21 cellular contexts compared by ENCODE assay signal in genomic region chr20:34201531-34201930, GRCh38. TPM values are rescaled to one million over a fixed set of nuclear protein-coding genes. Genes with fewer than 3 reads are reported as not detected.
A peak's percentile ranks its signal among the peaks of the same experiment; 100 is the strongest.
DNase-seq lines count a peak whose midpoint lies in the region; TF ChIP-seq lines count a peak whose summit lies in the region.
"Had no signal": no experiment of that assay in that cellular context is flagged by ENCODE, and none has a peak within 500 bp of the region (broad histone marks: within the 10 kb centered on the region; RNA-seq: fewer than 3 reads in every experiment).

No MANE protein-coding gene starts in this region.

- H3K4me1 ChIP-seq in A673 (ENCODE audit: insufficient read depth, low read length, poor library complexity, severe bottlenecking) (peaks cover 11% of the 10 kb centered on the region), trophoblast cell (ENCODE audit: control insufficient read depth in 1 of 2, insufficient read depth in 2 of 2, low read length in 2 of 2) (no peaks in the 10 kb centered on the region), tibial nerve (no peaks in the 10 kb centered on the region)
- H3K4me1 ChIP-seq: HAP-1 had no signal

- H3K4ac ChIP-seq in trophoblast cell (ENCODE audit: low read depth, low read length): no peak overlapping the region

- H3K9ac ChIP-seq in SK-N-MC (ENCODE audit: insufficient read length) (peak overlapping the region; percentile 51), trophoblast cell (ENCODE audit: low read length) (no peak overlapping the region)
- H3K9ac ChIP-seq: BLaER1 treated with 17β-estradiol and CSF1 and Interleukin-3, amounts not matched to agents 10 nM and 100 nM; GM23248 had no signal

- H3K27ac ChIP-seq in A673 (ENCODE audit: low read depth, low read length, poor library complexity, severe bottlenecking): peak overlapping the region; percentile 52
- H3K27ac ChIP-seq in SK-N-MC: peak overlapping the region; percentile 99
- no peak overlapping the region for H3K27ac ChIP-seq in trophoblast cell (ENCODE audit: low read depth, low read length)
- H3K27ac ChIP-seq in tibial nerve: no peak overlapping the region
- H3K27ac ChIP-seq: BLaER1 treated with 17β-estradiol and CSF1 and Interleukin-3, amounts not matched to agents 10 nM and 100 nM; GM23248 had no signal

- no peak overlapping the region for H2BK5ac ChIP-seq in trophoblast cell (ENCODE audit: low read depth, low read length, poor library complexity)

- CTCF ChIA-PET in A673 (lab: Charles Lee): no interaction called here

- no peaks in the 10 kb centered on the region for H3K79me2 ChIP-seq in trophoblast cell (ENCODE audit: control insufficient read depth, insufficient read depth, low read length, poor library complexity)

- H3K18ac ChIP-seq in trophoblast cell (ENCODE audit: low read length): no peak overlapping the region

- H4K8ac ChIP-seq in trophoblast cell (ENCODE audit: low read depth, low read length): no peak overlapping the region

- H2AFZ ChIP-seq in trophoblast cell (ENCODE audit: insufficient read depth, low read length, poor library complexity): no peak overlapping the region
- H2AFZ ChIP-seq: GM23248 had no signal

- POLR2A ChIA-PET in A673 (lab: Charles Lee; ENCODE audit: low non-redundant PET): no interaction called here

- TF ChIP-seq CTCF in A673 (conservative IDR thresholded peaks at IDR 0.05; ENCODE audit: low read depth, low read length) (no peak), tibial nerve (IDR thresholded peaks at IDR 0.05) (no peak)

- no peak overlapping the region for H3K23ac ChIP-seq in trophoblast cell (ENCODE audit: low read length)

- intact Hi-C loops in A673 (cut with micrococcal nuclease; ENCODE audit: unreplicated experiment): no loop called here

- no peaks in the 10 kb centered on the region for H3K79me1 ChIP-seq in trophoblast cell (ENCODE audit: low read length)

- H3K4me3 ChIP-seq in A673 (ENCODE audit: low read depth, low read length, poor library complexity, severe bottlenecking) (no peak overlapping the region), SK-N-MC (peak overlapping the region; percentile 72), trophoblast cell (ENCODE audit: low read depth, low read length) (no peak overlapping the region), tibial nerve (no peak overlapping the region)
- H3K4me3 ChIP-seq: BLaER1 treated with 17β-estradiol and CSF1 and Interleukin-3, amounts not matched to agents 10 nM and 100 nM; GM12878; GM23248; HAP-1 had no signal

- H3K9me3 ChIP-seq in A673 (ENCODE audit: low read depth, low read length, poor library complexity, severe bottlenecking) (no peaks in the 10 kb centered on the region), SK-N-MC (ENCODE audit: low read depth, low read length) (peaks cover 3% of the 10 kb centered on the region; the same call in 1 of the 2 replicates), trophoblast cell (ENCODE audit: insufficient read depth, low read depth, low read length) (no peaks in the 10 kb centered on the region), tibial nerve (no peaks in the 10 kb centered on the region)
- H3K9me3 ChIP-seq: HAP-1 had no signal

- H3K14ac ChIP-seq in trophoblast cell (ENCODE audit: low read length): no peak overlapping the region

- H2AK5ac ChIP-seq in trophoblast cell (ENCODE audit: low read length): no peak overlapping the region

- no peak overlapping the region for H4K91ac ChIP-seq in trophoblast cell (ENCODE audit: low read depth, low read length)

- no CpG with 5 or more reads among the region's 4 CpGs for WGBS in trophoblast cell (ENCODE audit: extremely low coverage, insufficient coverage, insufficient read length)
- WGBS in tibial nerve, 2 donors: 71 to 86% methylated on average over 4 of the region's 4 CpGs

- H3K27me3 ChIP-seq in A673 (replicated peaks; ENCODE audit: insufficient read depth, low read depth, low read length, poor library complexity) (no peaks in the 10 kb centered on the region), trophoblast cell (ENCODE audit: insufficient read depth, low read length) (no peaks in the 10 kb centered on the region), tibial nerve (no peaks in the 10 kb centered on the region)
- H3K27me3 ChIP-seq: BLaER1 treated with 17β-estradiol and CSF1 and Interleukin-3, amounts not matched to agents 10 nM and 100 nM had no signal

- no peak for TF ChIP-seq POLR2A in tibial nerve (IDR thresholded peaks at IDR 0.05)

- BruUV-seq in A673 (replicated peaks; lab: Mats Ljungman, UMichigan): no TSS peak

- no peaks in the 10 kb centered on the region for H3K36me3 ChIP-seq in A673 (ENCODE audit: insufficient read depth, low read length, poor library complexity, severe bottlenecking)
- H3K36me3 ChIP-seq in SK-N-MC (ENCODE audit: insufficient read depth, low read length): peaks cover 10% of the 10 kb centered on the region
- no peaks in the 10 kb centered on the region for H3K36me3 ChIP-seq in trophoblast cell (ENCODE audit: control insufficient read depth in 1 of 2, insufficient read depth in 2 of 2, low read length in 2 of 2)
- H3K36me3 ChIP-seq in tibial nerve: no peaks in the 10 kb centered on the region
- H3K36me3 ChIP-seq: BLaER1 treated with 17β-estradiol and CSF1 and Interleukin-3, amounts not matched to agents 10 nM and 100 nM; HAP-1 had no signal

- TF ChIP-seq EP300 in tibial nerve (IDR thresholded peaks at IDR 0.05): no peak

- H2BK120ac ChIP-seq in trophoblast cell (ENCODE audit: insufficient read depth, low read length, poor library complexity): no peak overlapping the region

- H2BK12ac ChIP-seq in trophoblast cell (ENCODE audit: low read length): no peak overlapping the region

- H4K12ac ChIP-seq in trophoblast cell (ENCODE audit: low read depth, low read length): no peak overlapping the region

- H3K4me2 ChIP-seq in trophoblast cell (ENCODE audit: low read length): peak overlapping the region; percentile 39

- no peak for DNase-seq in A673 (ENCODE audit: low spot score)
- peak; percentile 22 for DNase-seq in NCI-H69 (lab: John Stamatoyannopoulos, UW)
- DNase-seq in SK-N-MC (ENCODE audit: low read depth, low spot score): no peak
- peak; percentile 72 to 89 for DNase-seq in trophoblast cell
- DNase-seq in SW 1271 (lab: John Stamatoyannopoulos, UW): no peak
- no peak for DNase-seq in tibial nerve (ENCODE audit: low spot score in 2 of 2)
- DNase-seq in germinal center (ENCODE audit: low spot score): no peak
- DNase-seq in NCI-H1105 (lab: John Stamatoyannopoulos, UW): no peak
- DNase-seq: 8988T; Calu3; CD8-positive, alpha-beta T cell; DND-41; EL; GM23248 had no signal

RNA-seq across cellular contexts. Expression of gene ASIP, which starts 39.7 kb away (rescaled TPM):
- total RNA-seq in A673 (2021) (0.74 TPM in 1 of 2 replicates, not detected in the other), tibial nerve (10 to 100 TPM in 1 of 4 donors, 1 to 10 TPM in 2, not detected in 1; 1.4 to 10.5 (median 3.3) TPM)
- polyA plus RNA-seq in trophoblast cell (2013): 0.11 TPM in 1 of 2 replicates, not detected in the other
- total RNA-seq: B cell; Calu3; CD8-positive, alpha-beta T cell; G401; GM12878; GM23248; H4; HT-29 had no signal
- polyA plus RNA-seq: GM23248 had no signal

Comparison
In these comparisons a context has a peak if more than half of its experiments do, and no peak if none do; other contexts are left out.
1. DNase-seq: peak in NCI-H69 (single experiment) and trophoblast cell (2 of 2); none in A673 (single experiment), SK-N-MC (single experiment), SW 1271 (0 of 2), tibial nerve (0 of 2), germinal center (single experiment) and NCI-H1105 (single experiment).
2. H3K27ac ChIP-seq: peak in A673 (single experiment) and SK-N-MC (single experiment); none in trophoblast cell (single experiment) and tibial nerve (0 of 4).